1 cellular context compared by ENCODE assay signal in the genomic region with DNA sequence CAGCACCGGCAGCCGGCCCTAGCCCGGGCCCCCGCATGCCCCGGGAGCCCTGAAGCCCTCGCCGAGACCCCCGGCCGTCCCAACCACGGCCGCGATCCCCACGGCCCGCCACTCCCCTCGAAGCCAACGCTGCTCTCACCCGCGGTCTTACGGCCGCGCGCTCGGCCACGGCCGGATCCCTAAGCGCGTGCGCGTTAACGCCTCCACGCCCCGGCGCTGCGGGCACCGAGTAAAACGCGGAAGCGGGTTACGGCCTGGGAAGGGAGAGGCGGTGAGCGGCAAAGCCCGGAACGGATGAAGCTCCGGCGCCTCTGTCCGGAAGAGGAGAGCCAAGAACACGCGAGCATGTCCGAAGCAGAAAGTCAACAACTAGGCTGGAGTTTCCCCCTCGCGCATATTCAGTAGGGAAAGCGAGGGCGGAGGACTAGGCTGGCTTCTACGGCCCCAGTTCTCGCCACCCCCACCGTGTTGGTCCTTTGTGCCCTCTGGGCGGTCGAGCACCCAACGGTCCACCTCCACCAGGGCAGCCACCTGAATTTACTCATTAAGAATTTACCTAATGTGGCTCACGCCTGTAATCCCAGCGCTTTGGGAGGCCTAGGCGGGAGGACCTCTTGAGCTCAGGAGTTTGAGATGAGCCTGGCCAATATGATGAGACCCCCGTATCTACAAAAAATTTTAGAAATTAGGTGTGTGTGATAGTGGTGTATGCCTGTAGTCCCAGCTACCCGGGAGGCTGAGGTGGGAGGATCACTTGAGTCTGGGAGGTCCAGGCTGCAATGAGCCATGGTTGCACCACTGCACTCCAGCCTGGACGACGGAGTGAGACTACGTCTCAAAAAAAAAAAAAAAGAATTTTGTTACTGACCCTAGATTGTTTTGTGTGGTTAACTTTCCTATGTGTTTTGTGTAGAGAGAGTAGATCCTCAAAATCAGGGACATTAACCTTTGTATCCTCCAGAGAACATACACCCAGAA.
TF ChIP-seq lines count a peak whose summit lies in the region.

A gene (minus strand): TSS at position 169 of the 978 bp plus-strand sequence. CDS start 1,177 bp downstream, outside the sequence.

TF ChIP-seq in A549, 52 proteins besides CTCF, POLR2A, EP300 and RAD21 (continued from another document):
- TF ChIP-seq, protein P1, sequence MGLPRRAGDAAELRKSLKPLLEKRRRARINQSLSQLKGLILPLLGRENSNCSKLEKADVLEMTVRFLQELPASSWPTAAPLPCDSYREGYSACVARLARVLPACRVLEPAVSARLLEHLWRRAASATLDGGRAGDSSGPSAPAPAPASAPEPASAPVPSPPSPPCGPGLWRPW (IDR thresholded peaks at IDR 0.05), result no peak
- peak; percentile 66 for TF ChIP-seq CHD2 (IDR thresholded peaks at IDR 0.05; ENCODE audit: low read length, partially characterized antibody)
- TF ChIP-seq GATA3 (IDR thresholded peaks at IDR 0.05; ENCODE audit: borderline replicate concordance), result peak; percentile 70; the same call in 1 of the 2 replicates
- TF ChIP-seq, protein P2, sequence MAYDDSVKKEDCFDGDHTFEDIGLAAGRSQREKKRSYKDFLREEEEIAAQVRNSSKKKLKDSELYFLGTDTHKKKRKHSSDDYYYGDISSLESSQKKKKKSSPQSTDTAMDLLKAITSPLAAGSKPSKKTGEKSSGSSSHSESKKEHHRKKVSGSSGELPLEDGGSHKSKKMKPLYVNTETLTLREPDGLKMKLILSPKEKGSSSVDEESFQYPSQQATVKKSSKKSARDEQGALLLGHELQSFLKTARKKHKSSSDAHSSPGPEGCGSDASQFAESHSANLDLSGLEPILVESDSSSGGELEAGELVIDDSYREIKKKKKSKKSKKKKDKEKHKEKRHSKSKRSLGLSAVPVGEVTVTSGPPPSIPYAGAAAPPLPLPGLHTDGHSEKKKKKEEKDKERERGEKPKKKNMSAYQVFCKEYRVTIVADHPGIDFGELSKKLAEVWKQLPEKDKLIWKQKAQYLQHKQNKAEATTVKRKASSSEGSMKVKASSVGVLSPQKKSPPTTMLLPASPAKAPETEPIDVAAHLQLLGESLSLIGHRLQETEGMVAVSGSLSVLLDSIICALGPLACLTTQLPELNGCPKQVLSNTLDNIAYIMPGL (CRISPR knock-in tag; IDR thresholded peaks at IDR 0.05; ENCODE audit: borderline replicate concordance), result no peak
- 0 out of 2 replicates have a peak, but pooled peaks have one; percentile 13 for TF ChIP-seq NPAS2 (CRISPR knock-in tag; IDR thresholded peaks at IDR 0.05; ENCODE audit: borderline replicate concordance)
- TF ChIP-seq EHF (CRISPR knock-in tag; IDR thresholded peaks at IDR 0.05), result no peak
- no peak for TF ChIP-seq HOXA7 (CRISPR knock-in tag; IDR thresholded peaks at IDR 0.05)
- TF ChIP-seq EHMT2 (IDR thresholded peaks at IDR 0.05; ENCODE audit: low read depth), result no peak
- TF ChIP-seq NFE2L2 (conservative IDR thresholded peaks at IDR 0.05; ENCODE audit: low read length), result 0 out of 2 replicates have a peak, but pooled peaks have one; percentile 3
- peak; percentile 89; the same call in 1 of the 2 replicates for TF ChIP-seq HOXB5 (CRISPR knock-in tag; IDR thresholded peaks at IDR 0.05)
- no peak for TF ChIP-seq RNF2 (IDR thresholded peaks at IDR 0.05; ENCODE audit: borderline replicate concordance, low read depth)
- TF ChIP-seq FOXS1 (CRISPR knock-in tag; IDR thresholded peaks at IDR 0.05), result 0 out of 2 replicates have a peak, but pooled peaks have one; percentile 67
- TF ChIP-seq, protein P3, sequence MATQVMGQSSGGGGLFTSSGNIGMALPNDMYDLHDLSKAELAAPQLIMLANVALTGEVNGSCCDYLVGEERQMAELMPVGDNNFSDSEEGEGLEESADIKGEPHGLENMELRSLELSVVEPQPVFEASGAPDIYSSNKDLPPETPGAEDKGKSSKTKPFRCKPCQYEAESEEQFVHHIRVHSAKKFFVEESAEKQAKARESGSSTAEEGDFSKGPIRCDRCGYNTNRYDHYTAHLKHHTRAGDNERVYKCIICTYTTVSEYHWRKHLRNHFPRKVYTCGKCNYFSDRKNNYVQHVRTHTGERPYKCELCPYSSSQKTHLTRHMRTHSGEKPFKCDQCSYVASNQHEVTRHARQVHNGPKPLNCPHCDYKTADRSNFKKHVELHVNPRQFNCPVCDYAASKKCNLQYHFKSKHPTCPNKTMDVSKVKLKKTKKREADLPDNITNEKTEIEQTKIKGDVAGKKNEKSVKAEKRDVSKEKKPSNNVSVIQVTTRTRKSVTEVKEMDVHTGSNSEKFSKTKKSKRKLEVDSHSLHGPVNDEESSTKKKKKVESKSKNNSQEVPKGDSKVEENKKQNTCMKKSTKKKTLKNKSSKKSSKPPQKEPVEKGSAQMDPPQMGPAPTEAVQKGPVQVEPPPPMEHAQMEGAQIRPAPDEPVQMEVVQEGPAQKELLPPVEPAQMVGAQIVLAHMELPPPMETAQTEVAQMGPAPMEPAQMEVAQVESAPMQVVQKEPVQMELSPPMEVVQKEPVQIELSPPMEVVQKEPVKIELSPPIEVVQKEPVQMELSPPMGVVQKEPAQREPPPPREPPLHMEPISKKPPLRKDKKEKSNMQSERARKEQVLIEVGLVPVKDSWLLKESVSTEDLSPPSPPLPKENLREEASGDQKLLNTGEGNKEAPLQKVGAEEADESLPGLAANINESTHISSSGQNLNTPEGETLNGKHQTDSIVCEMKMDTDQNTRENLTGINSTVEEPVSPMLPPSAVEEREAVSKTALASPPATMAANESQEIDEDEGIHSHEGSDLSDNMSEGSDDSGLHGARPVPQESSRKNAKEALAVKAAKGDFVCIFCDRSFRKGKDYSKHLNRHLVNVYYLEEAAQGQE (IDR thresholded peaks at IDR 0.05), result no peak
- TF ChIP-seq SREBF2 (IDR thresholded peaks at IDR 0.05), result no peak
- no peak for TF ChIP-seq POLR2AphosphoS2 (conservative IDR thresholded peaks at IDR 0.05; ENCODE audit: low read length)
- TF ChIP-seq ESRRA (IDR thresholded peaks at IDR 0.05; ENCODE audit: borderline replicate concordance, low read length), result no peak
- no peak for TF ChIP-seq ZSCAN20 (CRISPR knock-in tag; IDR thresholded peaks at IDR 0.05)
- 0 out of 2 replicates have a peak, but pooled peaks have one; percentile 45 for TF ChIP-seq PHF8 (IDR thresholded peaks at IDR 0.05; ENCODE audit: borderline replicate concordance, low read depth)
- 0 out of 2 replicates have a peak, but pooled peaks have one; percentile 54 for TF ChIP-seq HEYL (CRISPR knock-in tag; IDR thresholded peaks at IDR 0.05)
- TF ChIP-seq RARB (CRISPR knock-in tag; IDR thresholded peaks at IDR 0.05), result peak; percentile 39; the same call in 1 of the 2 replicates
- no peak for TF ChIP-seq ZC3H11A (IDR thresholded peaks at IDR 0.05)
- TF ChIP-seq, protein P4, sequence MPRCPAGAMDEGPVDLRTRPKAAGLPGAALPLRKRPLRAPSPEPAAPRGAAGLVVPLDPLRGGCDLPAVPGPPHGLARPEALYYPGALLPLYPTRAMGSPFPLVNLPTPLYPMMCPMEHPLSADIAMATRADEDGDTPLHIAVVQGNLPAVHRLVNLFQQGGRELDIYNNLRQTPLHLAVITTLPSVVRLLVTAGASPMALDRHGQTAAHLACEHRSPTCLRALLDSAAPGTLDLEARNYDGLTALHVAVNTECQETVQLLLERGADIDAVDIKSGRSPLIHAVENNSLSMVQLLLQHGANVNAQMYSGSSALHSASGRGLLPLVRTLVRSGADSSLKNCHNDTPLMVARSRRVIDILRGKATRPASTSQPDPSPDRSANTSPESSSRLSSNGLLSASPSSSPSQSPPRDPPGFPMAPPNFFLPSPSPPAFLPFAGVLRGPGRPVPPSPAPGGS (IDR thresholded peaks at IDR 0.05), result peak; percentile 93
- TF ChIP-seq TFCP2L1 (CRISPR knock-in tag; IDR thresholded peaks at IDR 0.05), result peak; percentile 60; the same call in 1 of the 2 replicates
- no peak for TF ChIP-seq CBX8 (IDR thresholded peaks at IDR 0.05)
- no peak; the same call in 1 of the 2 replicates for TF ChIP-seq HOXB13 (CRISPR knock-in tag; IDR thresholded peaks at IDR 0.05; ENCODE audit: low read depth)
- TF ChIP-seq, protein P5, sequence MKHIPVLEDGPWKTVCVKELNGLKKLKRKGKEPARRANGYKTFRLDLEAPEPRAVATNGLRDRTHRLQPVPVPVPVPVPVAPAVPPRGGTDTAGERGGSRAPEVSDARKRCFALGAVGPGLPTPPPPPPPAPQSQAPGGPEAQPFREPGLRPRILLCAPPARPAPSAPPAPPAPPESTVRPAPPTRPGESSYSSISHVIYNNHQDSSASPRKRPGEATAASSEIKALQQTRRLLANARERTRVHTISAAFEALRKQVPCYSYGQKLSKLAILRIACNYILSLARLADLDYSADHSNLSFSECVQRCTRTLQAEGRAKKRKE (CRISPR knock-in tag; IDR thresholded peaks at IDR 0.05; ENCODE audit: low read depth), result 0 out of 2 replicates have a peak, but pooled peaks have one; percentile 50
- no peak for TF ChIP-seq HDAC2 (IDR thresholded peaks at IDR 0.05)
- TF ChIP-seq FOSL2 (IDR thresholded peaks at IDR 0.05), result no peak
- peak; percentile 64 for TF ChIP-seq FOSL2 (CRISPR knock-in tag; IDR thresholded peaks at IDR 0.05)
- TF ChIP-seq RCOR1 (IDR thresholded peaks at IDR 0.05; ENCODE audit: low read depth, low read length), result no peak; the same call in 1 of the 2 replicates
- TF ChIP-seq FOSB (CRISPR knock-in tag; IDR thresholded peaks at IDR 0.05), result no peak
- TF ChIP-seq RFX5 (IDR thresholded peaks at IDR 0.05), result peak; percentile 87
- TF ChIP-seq JUN (IDR thresholded peaks at IDR 0.05), result peak; percentile 90 to 98
- TF ChIP-seq, protein P6, sequence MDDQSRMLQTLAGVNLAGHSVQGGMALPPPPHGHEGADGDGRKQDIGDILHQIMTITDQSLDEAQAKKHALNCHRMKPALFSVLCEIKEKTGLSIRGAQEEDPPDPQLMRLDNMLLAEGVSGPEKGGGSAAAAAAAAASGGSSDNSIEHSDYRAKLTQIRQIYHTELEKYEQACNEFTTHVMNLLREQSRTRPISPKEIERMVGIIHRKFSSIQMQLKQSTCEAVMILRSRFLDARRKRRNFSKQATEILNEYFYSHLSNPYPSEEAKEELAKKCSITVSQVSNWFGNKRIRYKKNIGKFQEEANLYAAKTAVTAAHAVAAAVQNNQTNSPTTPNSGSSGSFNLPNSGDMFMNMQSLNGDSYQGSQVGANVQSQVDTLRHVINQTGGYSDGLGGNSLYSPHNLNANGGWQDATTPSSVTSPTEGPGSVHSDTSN (IDR thresholded peaks at IDR 0.05), result peak; percentile 76; the same call in 1 of the 2 replicates
- TF ChIP-seq KDM5A (IDR thresholded peaks at IDR 0.05), result no peak
- no peak; the same call in 1 of the 3 replicates for TF ChIP-seq SMC3 (IDR thresholded peaks at IDR 0.05)
- TF ChIP-seq, protein P7, sequence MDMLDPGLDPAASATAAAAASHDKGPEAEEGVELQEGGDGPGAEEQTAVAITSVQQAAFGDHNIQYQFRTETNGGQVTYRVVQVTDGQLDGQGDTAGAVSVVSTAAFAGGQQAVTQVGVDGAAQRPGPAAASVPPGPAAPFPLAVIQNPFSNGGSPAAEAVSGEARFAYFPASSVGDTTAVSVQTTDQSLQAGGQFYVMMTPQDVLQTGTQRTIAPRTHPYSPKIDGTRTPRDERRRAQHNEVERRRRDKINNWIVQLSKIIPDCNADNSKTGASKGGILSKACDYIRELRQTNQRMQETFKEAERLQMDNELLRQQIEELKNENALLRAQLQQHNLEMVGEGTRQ (IDR thresholded peaks at IDR 0.05), result no peak
- no peak for TF ChIP-seq ZNF302 (CRISPR knock-in tag; IDR thresholded peaks at IDR 0.05)
- peak; percentile 96 for TF ChIP-seq MYC (IDR thresholded peaks at IDR 0.05; ENCODE audit: borderline replicate concordance, low read length)
- TF ChIP-seq JUNB (IDR thresholded peaks at IDR 0.05), result no peak
- TF ChIP-seq, protein P8, sequence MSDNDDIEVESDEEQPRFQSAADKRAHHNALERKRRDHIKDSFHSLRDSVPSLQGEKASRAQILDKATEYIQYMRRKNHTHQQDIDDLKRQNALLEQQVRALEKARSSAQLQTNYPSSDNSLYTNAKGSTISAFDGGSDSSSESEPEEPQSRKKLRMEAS (IDR thresholded peaks at IDR 0.05), result peak; percentile 97
- TF ChIP-seq NR3C1 (IDR thresholded peaks at IDR 0.05), result no peak
- TF ChIP-seq TP53 (CRISPR knock-in tag; IDR thresholded peaks at IDR 0.05), result peak; percentile 74; the same call in 1 of the 2 replicates
- no peak for TF ChIP-seq BHLHE40 (IDR thresholded peaks at IDR 0.05; ENCODE audit: low read depth, low read length)
- no peak for TF ChIP-seq CBX2 (IDR thresholded peaks at IDR 0.05; ENCODE audit: borderline replicate concordance, low read depth)
- no peak for TF ChIP-seq KDM1A (IDR thresholded peaks at IDR 0.05; ENCODE audit: low read depth)
- 0 out of 4 replicates have a peak, but pooled peaks of 1 of the 2 experiments have one; percentile 34 for TF ChIP-seq CEBPB (IDR thresholded peaks at IDR 0.05)
- TF ChIP-seq MAZ (IDR thresholded peaks at IDR 0.05; ENCODE audit: borderline replicate concordance, low read depth, low read length), result peak; percentile 77; the same call in 1 of the 2 replicates
- TF ChIP-seq MAFK (IDR thresholded peaks at IDR 0.05; ENCODE audit: partially characterized antibody), result no peak
TF ChIP-seq in A549: peak in this region for 22.
